In the genomic region with DNA sequence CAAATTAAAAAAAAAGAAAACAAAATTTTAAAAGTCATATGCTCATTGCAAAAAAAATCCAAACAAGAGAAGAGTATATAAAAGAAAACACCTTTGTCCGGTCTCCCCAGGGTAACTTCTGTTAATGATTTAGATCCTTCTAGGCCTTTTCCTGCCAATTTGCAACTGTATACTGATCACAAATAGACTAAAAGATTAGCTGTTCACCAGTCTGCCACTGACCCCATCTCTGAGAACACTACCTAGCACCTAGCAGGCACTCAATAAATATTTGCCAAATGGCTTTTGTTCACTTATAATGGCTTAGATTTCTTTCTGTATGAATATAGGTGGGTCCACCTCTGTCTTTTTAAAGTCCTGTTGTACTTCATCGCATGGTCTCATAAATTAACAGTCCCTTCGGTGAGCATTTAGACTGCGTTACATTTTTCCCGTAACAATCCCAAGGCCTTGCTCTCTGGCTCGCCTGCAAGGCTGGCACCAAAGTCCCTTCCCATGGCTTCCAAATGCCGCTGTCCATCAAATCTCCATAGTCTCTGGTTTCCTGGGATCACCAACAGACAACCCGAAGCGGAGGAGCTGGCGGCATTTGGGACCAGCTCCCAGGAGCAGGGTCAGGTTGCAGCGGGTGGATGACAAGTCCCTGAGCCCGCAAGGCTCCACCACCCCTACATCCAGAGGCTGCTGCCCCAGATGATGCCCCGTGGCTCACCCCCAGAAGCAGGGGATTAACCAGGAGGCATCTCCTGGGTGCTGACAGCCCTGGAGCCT, we compare ENCODE assay signal across 36 cellular contexts. TPM values are rescaled to one million over a fixed set of nuclear protein-coding genes. Genes with fewer than 3 reads are reported as not detected.
DNase-seq lines count a peak whose midpoint lies in the region; ATAC-seq and TF ChIP-seq lines count a peak whose summit lies in the region.
"Had no signal": no experiment of that assay in that cellular context is flagged by ENCODE, and none has a peak within 500 bp of the region (broad histone marks: within the 10 kb centered on the region; RNA-seq: fewer than 3 reads in every experiment).

No MANE protein-coding gene starts in this region.

- no peak overlapping the region for H3K27ac Mint-ChIP-seq in activated CD4-positive, alpha-beta memory T cell treated with anti-CD3 and anti-CD28 coated beads for 36 hours
- H3K27ac Mint-ChIP-seq: activated T-helper 2 cell treated with anti-CD3 and anti-CD28 coated beads, Interferon-gamma antibody, Interleukin-2, Interleukin-4, amounts not matched to agents 10 μg/mL and 5 μg/mL and 100 μg/mL, durations not matched to agents 14 hours and 24 hours and 36 hours; memory B cell; naive thymus-derived CD4-positive, alpha-beta T cell; T-cell; type B pancreatic cell had no signal

- no peak overlapping the region for H3K4me3 Mint-ChIP-seq in activated CD4-positive, alpha-beta memory T cell treated with anti-CD3 and anti-CD28 coated beads for 36 hours
- H3K4me3 Mint-ChIP-seq: CD4-positive, CD25-positive, alpha-beta regulatory T cell; memory B cell; naive thymus-derived CD4-positive, alpha-beta T cell; T-cell; type B pancreatic cell had no signal

- TF ChIP-seq EP300 in gastroesophageal sphincter (IDR thresholded peaks at IDR 0.05): no peak

- TF ChIP-seq POLR2A in gastroesophageal sphincter (IDR thresholded peaks at IDR 0.05): no peak

- peaks cover 0 to 5% of the 10 kb centered on the region in 2 donors for H3K36me3 ChIP-seq in gastroesophageal sphincter
- H3K36me3 ChIP-seq in skeletal muscle satellite cell (ENCODE audit: insufficient read depth, low read length): no peaks in the 10 kb centered on the region
- no peaks in the 10 kb centered on the region for H3K36me3 ChIP-seq in mucosa of descending colon (ENCODE audit: low read depth)
- H3K36me3 ChIP-seq: HAP-1, WERI-Rb-1 had no signal

- ATAC-seq in gastroesophageal sphincter (no peak), mucosa of descending colon (no peak)
- ATAC-seq: A549; left colon; naive thymus-derived CD4-positive, alpha-beta T cell; Panc1; T-cell had no signal

- POLR2A ChIA-PET in activated CD4-positive, alpha-beta memory T cell treated with anti-CD3 and anti-CD28 coated beads for 36 hours (lab: Charles Lee): no interaction called here

- peak overlapping the region; percentile 72 to 96 (median 90) for H3K27ac ChIP-seq in gastroesophageal sphincter
- H3K27ac ChIP-seq: A549, HL-60, WERI-Rb-1 had no signal

- no peak for TF ChIP-seq CTCF in gastroesophageal sphincter (IDR thresholded peaks at IDR 0.05)
- TF ChIP-seq CTCF in mucosa of descending colon (IDR thresholded peaks at IDR 0.05): no peak

- H3K4me1 ChIP-seq in gastroesophageal sphincter (peaks cover 0 to 97% (median 0%) of the 10 kb centered on the region in 3 donors), skeletal muscle satellite cell (ENCODE audit: control insufficient read depth, insufficient read depth, low read length) (peaks cover 62% of the 10 kb centered on the region), mucosa of descending colon (ENCODE audit: low read depth) (no peaks in the 10 kb centered on the region)
- H3K4me1 ChIP-seq: HAP-1 had no signal

- no peaks in the 10 kb centered on the region for H3K9me3 ChIP-seq in gastroesophageal sphincter
- H3K9me3 ChIP-seq in skeletal muscle satellite cell (replicated peaks; ENCODE audit: low read length): no peaks in the 10 kb centered on the region
- H3K9me3 ChIP-seq in mucosa of descending colon: no peaks in the 10 kb centered on the region
- H3K9me3 ChIP-seq: A549, HAP-1 had no signal

- peak overlapping the region; percentile 64 for H3K9ac ChIP-seq in skeletal muscle satellite cell (ENCODE audit: low read depth, low read length)

- H3K36me3 Mint-ChIP-seq in activated CD4-positive, alpha-beta memory T cell treated with anti-CD3 and anti-CD28 coated beads for 36 hours: no peaks in the 10 kb centered on the region
- H3K36me3 Mint-ChIP-seq: CD4-positive, CD25-positive, alpha-beta regulatory T cell; memory B cell; naive thymus-derived CD4-positive, alpha-beta T cell; T-cell had no signal

- CTCF ChIA-PET in activated CD4-positive, alpha-beta memory T cell treated with anti-CD3 and anti-CD28 coated beads for 36 hours (lab: Charles Lee): interaction anchor here (1.0 kb wide), 1 partner anchor 15 kb away, joined by 3 read pairs; no protein-coding TSS in a partner anchor

- DNase-seq in M059J (ENCODE audit: low read depth) (peak; percentile 28), myocyte (ENCODE audit: low read depth) (peak; percentile 100), NCI-H748 (lab: John Stamatoyannopoulos, UW; ENCODE audit: unreplicated experiment) (no peak), mucosa of descending colon (no peak), 8988T (no peak)
- DNase-seq in activated CD4-positive, alpha-beta memory T cell treated with anti-CD3 and anti-CD28 coated beads for 36 hours: no peak
- DNase-seq: activated CD4-positive, alpha-beta T cell treated with anti-CD3 and anti-CD28 coated beads for 4 hours; activated CD8-positive, alpha-beta memory T cell treated with anti-CD3 and anti-CD28 coated beads for 24 hours; activated naive CD4-positive, alpha-beta T cell treated with anti-CD3 and anti-CD28 coated beads, Interleukin-2, amount 50 U/mL, for 16 hours; activated T-cell treated with anti-CD3 and anti-CD28 coated beads for 4 hours; AML-193; Calu3; CD4-positive, CD25-positive, alpha-beta regulatory T cell; DMS79 treated with DMSO at 0.1 percent for 48 hours; effector CD4-positive, alpha-beta T cell; GDM1; KG1; left colon; naive thymus-derived CD4-positive, alpha-beta T cell; NCI-H1417 treated with DMSO at 0.1 percent for 48 hours; NCI-H2081; NCI-H524 treated with DMSO at 0.1 percent for 48 hours; NK-92 treated with Interleukin-12 subunit alpha and Interleukin-12 subunit beta, amount 100 ng/mL, for 24 hours; retina; stimulated activated CD4-positive, alpha-beta T cell treated with anti-CD3 and anti-CD28 coated beads, Interleukin-4, amount 100 ng/mL, for 24 hours; T-cell; WERI-Rb-1 had no signal

- no peaks in the 10 kb centered on the region for H3K9me3 Mint-ChIP-seq in activated CD4-positive, alpha-beta memory T cell treated with anti-CD3 and anti-CD28 coated beads for 36 hours
- H3K9me3 Mint-ChIP-seq: activated T-helper 2 cell treated with anti-CD3 and anti-CD28 coated beads, Interferon-gamma antibody, Interleukin-2, Interleukin-4, amounts not matched to agents 10 μg/mL and 5 μg/mL and 100 μg/mL, durations not matched to agents 14 hours and 24 hours and 36 hours; CD4-positive, CD25-positive, alpha-beta regulatory T cell; memory B cell; T-cell; type B pancreatic cell had no signal

- intact Hi-C loops in mucosa of descending colon (cut with DNase I, micrococcal nuclease): no loop called here
- intact Hi-C loops in activated CD4-positive, alpha-beta memory T cell treated with anti-CD3 and anti-CD28 coated beads for 36 hours (cut with micrococcal nuclease): no loop called here

- 50 to 80% methylated on average over 1 of the region's 13 CpGs for WGBS in gastroesophageal sphincter (ENCODE audit: low coverage in 1 of 2), 2 donors

- no peaks in the 10 kb centered on the region for H3K4me1 Mint-ChIP-seq in activated CD4-positive, alpha-beta memory T cell treated with anti-CD3 and anti-CD28 coated beads for 36 hours (ENCODE audit: low read depth)
- H3K4me1 Mint-ChIP-seq: CD4-positive, CD25-positive, alpha-beta regulatory T cell; T-cell had no signal

- H3K27me3 ChIP-seq in gastroesophageal sphincter (no peaks in the 10 kb centered on the region), skeletal muscle satellite cell (ENCODE audit: control insufficient read depth, insufficient read depth, low read length) (no peaks in the 10 kb centered on the region)

- H3K27me3 Mint-ChIP-seq in activated CD4-positive, alpha-beta memory T cell treated with anti-CD3 and anti-CD28 coated beads for 36 hours: peaks cover 20% of the 10 kb centered on the region

- H3K4me3 ChIP-seq in gastroesophageal sphincter: peak overlapping the region in 1 of 2 donors; percentile 9
- no peak overlapping the region for H3K4me3 ChIP-seq in skeletal muscle satellite cell (ENCODE audit: low read length)
- H3K4me3 ChIP-seq in mucosa of descending colon: no peak overlapping the region
- H3K4me3 ChIP-seq: A549, HAP-1 had no signal

- H3K4me2 ChIP-seq in skeletal muscle satellite cell (ENCODE audit: low read length): peak overlapping the region; percentile 12
- H3K4me2 ChIP-seq: A549 had no signal

RNA-seq across cellular contexts. Expression of a gene that starts 11.8 kb away (rescaled TPM):
- 16.4 and 39.3 TPM in 2 replicates for total RNA-seq in M059J (2014; rRNA removed; shearing (Covaris generic))
- total RNA-seq in gastroesophageal sphincter: 100 to 1,000 TPM; 173 to 442 (median 242) TPM
- total RNA-seq in myocyte: 263 and 339 TPM in 2 replicates
- 121 TPM for polyA plus RNA-seq in myocyte (2012)
- total RNA-seq in skeletal muscle satellite cell (2012; rRNA removed): under 0.01 and 5.9 TPM in 2 replicates
- 10 to 100 TPM in 1 of 3 donors, 1 to 10 TPM in 2; 2.3 to 87.3 (median 8.3) TPM for total RNA-seq in mucosa of descending colon
- not detected for total RNA-seq in activated CD4-positive, alpha-beta memory T cell treated with anti-CD3 and anti-CD28 coated beads for 36 hours
- total RNA-seq: activated T-helper 2 cell treated with anti-CD3 and anti-CD28 coated beads, Interferon-gamma antibody, Interleukin-2, Interleukin-4, amounts not matched to agents 10 μg/mL and 5 μg/mL and 100 μg/mL, durations not matched to agents 14 hours and 24 hours and 36 hours; CD4-positive, CD25-positive, alpha-beta regulatory T cell had no signal
- polyA plus RNA-seq: CD4-positive, CD25-positive, alpha-beta regulatory T cell; naive thymus-derived CD4-positive, alpha-beta T cell had no signal

RNA-seq across cellular contexts. Expression of a gene that starts 35.4 kb away (rescaled TPM):
- 77.3 and 83.3 TPM in 2 replicates for total RNA-seq in M059J (2014; rRNA removed; shearing (Covaris generic))
- total RNA-seq in gastroesophageal sphincter: 10 to 100 TPM; 47.6 to 97.3 (median 70.3) TPM
- 36.3 and 37.4 TPM in 2 replicates for total RNA-seq in myocyte
- polyA plus RNA-seq in myocyte (2012): 28.8 TPM
- total RNA-seq in skeletal muscle satellite cell (2012; rRNA removed): 34.7 and 35.2 TPM in 2 replicates
- total RNA-seq in mucosa of descending colon: 10 to 100 TPM; 32.1 to 40.1 (median 32.5) TPM
- 10 to 100 TPM; 23.4 to 24.2 TPM for total RNA-seq in activated CD4-positive, alpha-beta memory T cell treated with anti-CD3 and anti-CD28 coated beads for 36 hours

Comparison
In these comparisons a context has a peak if more than half of its experiments do, and no peak if none do; other contexts are left out.
1. DNase-seq: peak in M059J (single experiment) and myocyte (single experiment); none in NCI-H748 (single experiment), mucosa of descending colon (0 of 3), activated CD4-positive, alpha-beta memory T cell treated with anti-CD3 and anti-CD28 coated beads for 36 hours (single experiment) and 8988T (single experiment).